ENCODE assay signal across 7 cellular contexts in the genomic region with DNA sequence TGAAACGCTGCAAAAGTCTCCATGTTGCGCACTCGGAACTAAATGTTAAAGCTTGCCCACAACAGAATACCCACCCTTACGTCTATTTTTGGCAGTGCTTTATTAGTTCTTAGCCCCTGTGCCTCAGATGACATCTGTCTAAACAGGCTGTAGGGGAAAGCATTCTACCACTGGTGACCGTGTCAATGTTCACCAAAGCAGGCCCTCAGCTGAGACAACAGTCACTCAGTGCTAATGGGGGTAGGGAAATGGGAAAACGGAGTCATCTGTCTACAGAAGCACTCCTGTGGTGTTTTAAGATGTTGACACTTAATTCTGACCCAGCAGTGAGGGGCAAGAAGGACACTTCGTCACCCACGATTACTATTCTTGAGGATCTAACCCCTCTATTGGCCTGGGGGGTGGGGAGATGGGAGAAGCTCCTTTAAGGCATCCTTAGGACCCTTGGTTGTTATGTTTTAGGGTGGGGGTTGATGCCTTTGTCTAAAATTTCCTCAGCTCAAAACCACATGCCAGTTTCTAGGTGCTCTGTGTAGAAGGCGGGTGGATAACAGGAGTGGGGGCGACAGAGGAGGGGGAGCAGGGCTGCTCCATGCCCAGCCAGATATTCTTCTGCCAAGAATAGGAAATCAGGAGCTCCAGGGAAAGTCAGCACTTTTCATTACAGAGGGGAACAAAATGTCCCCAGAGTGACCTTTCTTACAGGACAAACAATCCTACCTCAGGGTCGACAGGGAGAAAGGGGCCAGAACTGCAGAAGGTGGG. TPM values are rescaled to one million over a fixed set of nuclear protein-coding genes. Genes with fewer than 3 reads are reported as not detected.
DNase-seq lines count a peak whose midpoint lies in the region; ATAC-seq and TF ChIP-seq lines count a peak whose summit lies in the region.
"Had no signal": no experiment of that assay in that cellular context is flagged by ENCODE, and none has a peak within 500 bp of the region (broad histone marks: within the 10 kb centered on the region; RNA-seq: fewer than 3 reads in every experiment).

No MANE protein-coding gene starts in this region.

- POLR2A ChIA-PET in CD4-positive, alpha-beta T cell (lab: Charles Lee), result interaction anchor here (0.5 kb wide), 1 partner anchor 924 kb away, joined by 4 read pairs; no protein-coding TSS in a partner anchor

- H3K4me2 ChIP-seq in skeletal muscle satellite cell (ENCODE audit: low read length), result peak overlapping the region; percentile 76

- H3K4me3 ChIP-seq in SJCRH30, result no peak overlapping the region
- peak overlapping the region; percentile 66 for H3K4me3 ChIP-seq in skeletal muscle satellite cell (ENCODE audit: low read length)

- H3K36me3 ChIP-seq in SJCRH30, result 0 out of 2 replicates have a peak, but pooled peaks cover 2% of the 10 kb centered on the region
- peaks cover 11% of the 10 kb centered on the region for H3K36me3 ChIP-seq in skeletal muscle satellite cell (ENCODE audit: insufficient read depth, low read length)

- CTCF ChIA-PET in CD4-positive, alpha-beta T cell (lab: Charles Lee), result interaction anchor here (0.5 to 2.5 kb wide), 3 partner anchors 13 to 331 kb away, joined by 3 to 10 read pairs (median 3); partner anchors contain the start of gene USP2

- no peak overlapping the region for H3K27ac Mint-ChIP-seq in CD4-positive, alpha-beta T cell

- intact Hi-C loops in left cardiac atrium (cut with DNase I), result no loop called here
- intact Hi-C loops in CD4-positive, alpha-beta T cell (cut with DNase I, micrococcal nuclease), result no loop called here

- H3K4me1 Mint-ChIP-seq in CD4-positive, alpha-beta T cell (ENCODE audit: low read depth), result peaks cover 14% of the 10 kb centered on the region

- H3K9me3 Mint-ChIP-seq in CD4-positive, alpha-beta T cell, result no peaks in the 10 kb centered on the region

- H3K27ac ChIP-seq in SJCRH30, result peak overlapping the region; percentile 70
- H3K27ac ChIP-seq in CD4-positive, alpha-beta T cell (ENCODE audit: low read depth, low read length), result no peak overlapping the region

- H3K4me3 Mint-ChIP-seq in CD4-positive, alpha-beta T cell, result no peak overlapping the region

- peaks cover 53% of the 10 kb centered on the region for H3K27me3 Mint-ChIP-seq in CD4-positive, alpha-beta T cell

- ATAC-seq in left cardiac atrium (no peak), GM19324 (IDR thresholded peaks at IDR 0.05; ENCODE audit: low FRiP score, unreplicated experiment) (no peak)
- ATAC-seq in CD4-positive, alpha-beta T cell (ENCODE audit: poor library complexity), result no peak

- no peak for TF ChIP-seq CTCF in CD4-positive, alpha-beta T cell (IDR thresholded peaks at IDR 0.05)

- H3K27me3 ChIP-seq in SJCRH30 (no peaks in the 10 kb centered on the region), skeletal muscle satellite cell (ENCODE audit: control insufficient read depth, insufficient read depth, low read length) (no peaks in the 10 kb centered on the region)
- H3K27me3 ChIP-seq in CD4-positive, alpha-beta T cell (ENCODE audit: control insufficient read depth, insufficient read depth, low read length), result peaks cover 48% of the 10 kb centered on the region

- H3K9me3 ChIP-seq in SJCRH30 (replicated peaks) (no peaks in the 10 kb centered on the region), skeletal muscle satellite cell (replicated peaks; ENCODE audit: low read length) (no peaks in the 10 kb centered on the region)
- H3K9me3 ChIP-seq in CD4-positive, alpha-beta T cell (ENCODE audit: control insufficient read depth, low read length), result no peaks in the 10 kb centered on the region

- peak overlapping the region; percentile 27 for H3K9ac ChIP-seq in skeletal muscle satellite cell (ENCODE audit: low read depth, low read length)

- H3K4me1 ChIP-seq in SJCRH30 (peaks cover 33% of the 10 kb centered on the region), skeletal muscle satellite cell (ENCODE audit: control insufficient read depth, insufficient read depth, low read length) (peaks cover 55% of the 10 kb centered on the region)

- DNase-seq in SJCRH30, result no peak
- DNase-seq in left cardiac atrium, result peak; percentile 11
- DNase-seq in CD4-positive, alpha-beta T cell, result no peak
- DNase-seq in NCI-H2081 treated with DMSO at 0.1 percent for 48 hours (lab: John Stamatoyannopoulos, UW), result no peak
- DNase-seq: T-helper 9 cell had no signal

- no peaks in the 10 kb centered on the region for H3K36me3 Mint-ChIP-seq in CD4-positive, alpha-beta T cell (ENCODE audit: low read depth)

RNA-seq across cellular contexts. Expression of gene MFRP, which starts 15.6 kb away (rescaled TPM):
- not detected in 2 replicates for total RNA-seq in SJCRH30 (2014; rRNA removed; shearing (Covaris generic))
- total RNA-seq in left cardiac atrium, result not detected
- total RNA-seq in skeletal muscle satellite cell (2012; rRNA removed), result not detected in 2 replicates
- total RNA-seq in CD4-positive, alpha-beta T cell, result not detected

RNA-seq across cellular contexts. Expression of gene USP2, which starts 19.3 kb away (rescaled TPM):
- total RNA-seq in SJCRH30 (2014; rRNA removed; shearing (Covaris generic)), result 2.1 and 2.4 TPM in 2 replicates
- 10 to 100 TPM; 65.8 to 68.8 TPM for total RNA-seq in left cardiac atrium
- 1.5 TPM in 1 of 2 replicates, not detected in the other for total RNA-seq in skeletal muscle satellite cell (2012; rRNA removed)
- 1 to 10 TPM; 2.0 to 2.6 TPM for total RNA-seq in CD4-positive, alpha-beta T cell

RNA-seq across cellular contexts. Expression of gene C1QTNF5, which starts 21.5 kb away (rescaled TPM):
- 0.85 and 2.0 TPM in 2 replicates for total RNA-seq in SJCRH30 (2014; rRNA removed; shearing (Covaris generic))
- total RNA-seq in left cardiac atrium, result 10 to 100 TPM; 25.1 to 39.9 TPM
- total RNA-seq in skeletal muscle satellite cell (2012; rRNA removed), result 0.76 and 1.1 TPM in 2 replicates
- total RNA-seq in CD4-positive, alpha-beta T cell, result not detected

RNA-seq across cellular contexts. Expression of gene RNF26, which starts 27.8 kb away (rescaled TPM):
- 8.3 and 10.4 TPM in 2 replicates for total RNA-seq in SJCRH30 (2014; rRNA removed; shearing (Covaris generic))
- total RNA-seq in left cardiac atrium, result 10 to 100 TPM; 13.2 to 14.1 TPM
- total RNA-seq in skeletal muscle satellite cell (2012; rRNA removed), result 4.8 and 6.1 TPM in 2 replicates
- 10 to 100 TPM; 18.3 to 20.5 TPM for total RNA-seq in CD4-positive, alpha-beta T cell

RNA-seq across cellular contexts. Expression of gene MCAM, which starts 45.2 kb away (rescaled TPM):
- 30.2 and 31.7 TPM in 2 replicates for total RNA-seq in SJCRH30 (2014; rRNA removed; shearing (Covaris generic))
- 100 to 1,000 TPM; 144 to 230 TPM for total RNA-seq in left cardiac atrium
- total RNA-seq in skeletal muscle satellite cell (2012; rRNA removed), result 11.4 and 11.8 TPM in 2 replicates
- 10 to 100 TPM; 16.0 to 16.5 TPM for total RNA-seq in CD4-positive, alpha-beta T cell

Comparison
In these comparisons a context has a peak if more than half of its experiments do, and no peak if none do; other contexts are left out.
1. RNA of gene USP2, which starts 19.3 kb away (total RNA-seq): 65.8 to 68.8 TPM in left cardiac atrium; 2.0 to 2.6 TPM in CD4-positive, alpha-beta T cell and 2.1 to 2.4 TPM in SJCRH30; every median in the first group is over 10 times any median in the second.